Comparison of ENCODE assay signal across 10 cellular contexts in the genomic region with DNA sequence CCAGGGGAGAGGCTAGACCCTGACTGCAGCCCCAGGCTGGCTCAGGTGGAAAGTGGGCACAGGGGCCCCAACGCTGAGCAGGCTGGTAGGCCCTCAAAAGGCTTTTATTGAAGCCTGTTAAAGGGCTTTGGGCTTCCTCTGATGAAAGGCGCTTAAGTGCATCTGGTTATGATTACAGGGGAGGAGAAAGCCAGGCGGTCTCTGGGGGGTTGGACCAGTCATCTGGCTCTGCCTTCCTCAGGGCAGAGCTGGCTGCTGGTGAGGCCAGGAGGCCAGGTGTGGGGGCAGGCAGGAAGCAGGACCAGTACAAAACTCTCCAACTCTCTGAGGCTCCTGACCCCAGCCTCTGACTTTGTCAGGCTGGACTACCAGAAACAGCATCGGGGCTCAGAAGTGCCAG.
DNase-seq lines count a peak whose midpoint lies in the region; ATAC-seq and TF ChIP-seq lines count a peak whose summit lies in the region.
"Had no signal": no experiment of that assay in that cellular context is flagged by ENCODE, and none has a peak within 500 bp of the region (broad histone marks: within the 10 kb centered on the region; RNA-seq: fewer than 3 reads in every experiment).

No MANE protein-coding gene starts in this region.

- H3K9ac ChIP-seq in iPS-18a (ENCODE audit: low read length): no peak overlapping the region

- H3K4me3 ChIP-seq in BE2C (ENCODE audit: low read depth, low read length): no peak overlapping the region
- peak overlapping the region; percentile 64 for H3K4me3 ChIP-seq in iPS-18a (ENCODE audit: low read length)
- no peak overlapping the region for H3K4me3 ChIP-seq in tibial nerve

- WGBS in tibial nerve, 2 donors: 38 to 52% methylated on average over 4 of the region's 4 CpGs

- peaks cover 18% of the 10 kb centered on the region for H3K4me1 Mint-ChIP-seq in T-helper 17 cell

- peak; percentile 90 for DNase-seq in BE2C
- DNase-seq in GM03348 (ENCODE audit: low spot score): peak; percentile 71
- no peak for DNase-seq in T-helper 17 cell
- DNase-seq in stimulated activated naive CD4-positive, alpha-beta T cell (lab: John Stamatoyannopoulos, UW): no peak
- DNase-seq in NCI-H2107 treated with DMSO at 0.1 percent for 48 hours (lab: John Stamatoyannopoulos, UW; ENCODE audit: unreplicated experiment): no peak
- no peak for DNase-seq in tibial nerve (ENCODE audit: low spot score in 2 of 2)
- DNase-seq: activated CD8-positive, alpha-beta memory T cell treated with anti-CD3 and anti-CD28 coated beads, Interleukin-2, amount 50 U/mL, for 48 hours had no signal

- no peaks in the 10 kb centered on the region for H3K27me3 Mint-ChIP-seq in T-helper 17 cell

- TF ChIP-seq CTCF in BE2C (IDR thresholded peaks at IDR 0.05; ENCODE audit: low read depth, low read length): no peak
- TF ChIP-seq CTCF in tibial nerve (IDR thresholded peaks at IDR 0.05): no peak

- H3K4me1 ChIP-seq in BE2C (peaks cover 40% of the 10 kb centered on the region), iPS-18a (ENCODE audit: control insufficient read depth, low read depth, low read length) (peaks cover 64% of the 10 kb centered on the region), tibial nerve (peaks cover 0 to 43% (median 7%) of the 10 kb centered on the region in 4 donors)

- no peaks in the 10 kb centered on the region for H3K36me3 ChIP-seq in BE2C
- no peaks in the 10 kb centered on the region for H3K36me3 ChIP-seq in iPS-18a (ENCODE audit: control insufficient read depth, low read depth, low read length)
- no peaks in the 10 kb centered on the region for H3K36me3 ChIP-seq in tibial nerve
- H3K36me3 ChIP-seq: ovary had no signal

- H3K9me3 ChIP-seq in BE2C (no peaks in the 10 kb centered on the region), T-helper 17 cell (ENCODE audit: control insufficient read depth, low read length, poor library complexity, severe bottlenecking) (no peaks in the 10 kb centered on the region), iPS-18a (ENCODE audit: control insufficient read depth, low read depth, low read length) (no peaks in the 10 kb centered on the region), tibial nerve (no peaks in the 10 kb centered on the region)
- H3K9me3 ChIP-seq: ovary had no signal

- ATAC-seq in T-helper 17 cell (no peak), HG02571 (IDR thresholded peaks at IDR 0.05; ENCODE audit: unreplicated experiment) (no peak)

- no peak overlapping the region for H3K27ac ChIP-seq in iPS-18a (ENCODE audit: low read length)
- peak overlapping the region in 1 of 4 donors; percentile 96 for H3K27ac ChIP-seq in tibial nerve

- H3K27ac Mint-ChIP-seq in T-helper 17 cell: peak overlapping the region; percentile 71

- no peaks in the 10 kb centered on the region for H3K27me3 ChIP-seq in BE2C
- H3K27me3 ChIP-seq in iPS-18a (ENCODE audit: control insufficient read depth, insufficient read depth, low read length): peaks cover 76% of the 10 kb centered on the region
- peaks cover 0 to 25% of the 10 kb centered on the region in 2 donors for H3K27me3 ChIP-seq in tibial nerve
- H3K27me3 ChIP-seq: ovary had no signal

- H3K36me3 Mint-ChIP-seq in T-helper 17 cell (ENCODE audit: low read depth): no peaks in the 10 kb centered on the region

- no peak for TF ChIP-seq EP300 in tibial nerve (IDR thresholded peaks at IDR 0.05)

- peak overlapping the region; percentile 86 for H3K4me3 Mint-ChIP-seq in T-helper 17 cell

- no peak for TF ChIP-seq POLR2A in tibial nerve (IDR thresholded peaks at IDR 0.05)

Comparison
In these comparisons a context has a peak if more than half of its experiments do, and no peak if none do; other contexts are left out.
1. DNase-seq: peak in BE2C (single experiment) and GM03348 (single experiment); none in T-helper 17 cell (0 of 3), stimulated activated naive CD4-positive, alpha-beta T cell (0 of 6), NCI-H2107 treated with DMSO at 0.1 percent for 48 hours (single experiment) and tibial nerve (0 of 2).